ENCODE assay signal across 17 cellular contexts in the genomic region with DNA sequence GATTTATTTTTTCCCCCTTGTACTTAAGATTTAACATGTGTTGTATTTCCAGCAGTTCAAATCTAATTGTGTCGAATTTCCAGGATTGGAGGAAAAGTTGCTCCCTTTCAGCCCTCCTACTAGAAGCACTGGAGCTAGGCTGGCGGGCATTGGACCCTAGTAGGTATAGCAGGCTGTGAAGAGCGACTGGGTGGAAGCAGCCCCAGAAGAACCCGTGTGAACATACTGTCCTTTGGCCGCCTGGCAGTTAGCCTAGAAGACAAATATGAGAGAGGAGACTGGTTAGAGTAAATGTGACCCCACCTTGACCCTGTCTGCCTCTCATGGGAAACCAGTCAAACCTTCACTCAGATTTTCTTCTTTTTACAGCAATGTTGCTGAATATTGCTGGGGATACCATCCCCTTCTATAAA. TPM values are rescaled to one million over a fixed set of nuclear protein-coding genes. Genes with fewer than 3 reads are reported as not detected.
DNase-seq lines count a peak whose midpoint lies in the region; ATAC-seq and TF ChIP-seq lines count a peak whose summit lies in the region.
"Had no signal": no experiment of that assay in that cellular context is flagged by ENCODE, and none has a peak within 500 bp of the region (broad histone marks: within the 10 kb centered on the region; RNA-seq: fewer than 3 reads in every experiment).

No MANE protein-coding gene starts in this region.

- H3K27ac Mint-ChIP-seq in T-cell, result no peak overlapping the region
- H3K27ac Mint-ChIP-seq: CD4-positive, alpha-beta T cell; GM23338 had no signal

- H3K27me3 ChIP-seq in right cardiac atrium (ENCODE audit: control insufficient read depth, insufficient read depth) (no peaks in the 10 kb centered on the region), lower lobe of right lung (ENCODE audit: low read depth) (no peaks in the 10 kb centered on the region), upper lobe of right lung (no peaks in the 10 kb centered on the region)

- peaks cover 32 to 58% (median 43%) of the 10 kb centered on the region in 3 donors for H3K9me3 Mint-ChIP-seq in T-cell
- H3K9me3 Mint-ChIP-seq: GM23338 had no signal

- DNase-seq in right cardiac atrium (peak in 2 of 3 donors; percentile 14 to 40), Right ventricle myocardium superior (no peak), choroid plexus epithelial cell (ENCODE audit: low read depth) (peak; percentile 86), lower lobe of right lung (peak; percentile 44), upper lobe of right lung (no peak), C1 segment of cervical spinal cord (lab: John Stamatoyannopoulos, UW) (no peak), T-cell (no peak), HEK293T (ENCODE audit: extremely low spot score) (no peak)
- DNase-seq: ACHN; Calu3; CD4-positive, alpha-beta T cell; DND-41; IMR-90; Kasumi-1; NCI-H187 treated with DMSO at 0.1 percent for 48 hours; NCI-H510A had no signal

- no peaks in the 10 kb centered on the region for H3K4me1 Mint-ChIP-seq in T-cell

- no peak overlapping the region for H3K27ac ChIP-seq in right cardiac atrium (ENCODE audit: low read length)
- no peak overlapping the region for H3K27ac ChIP-seq in lower lobe of right lung
- H3K27ac ChIP-seq in upper lobe of right lung, result no peak overlapping the region

- no peak overlapping the region for H3K4me3 Mint-ChIP-seq in T-cell
- H3K4me3 Mint-ChIP-seq: CD4-positive, alpha-beta T cell; GM23338 had no signal

- H3K27me3 Mint-ChIP-seq in T-cell, result no peaks in the 10 kb centered on the region

- no peaks in the 10 kb centered on the region for H3K4me1 ChIP-seq in right cardiac atrium (ENCODE audit: control insufficient read depth, insufficient read depth, low read length)
- H3K4me1 ChIP-seq in lower lobe of right lung, result no peaks in the 10 kb centered on the region
- no peaks in the 10 kb centered on the region for H3K4me1 ChIP-seq in upper lobe of right lung

- WGBS in right cardiac atrium, result 72% methylated on average over 5 of the region's 5 CpGs

- H3K9me3 ChIP-seq in right cardiac atrium (ENCODE audit: control insufficient read depth, low read length) (no peaks in the 10 kb centered on the region), lower lobe of right lung (peaks cover 22% of the 10 kb centered on the region), upper lobe of right lung (no peaks in the 10 kb centered on the region)

- CTCF ChIA-PET in T-cell (lab: Charles Lee) (no interaction called here), HEK293T (lab: Yijun Ruan, JAX) (no interaction called here)

- TF ChIP-seq CTCF in choroid plexus epithelial cell (conservative IDR thresholded peaks at IDR 0.05; ENCODE audit: low read depth, low read length) (no peak), lower lobe of right lung (IDR thresholded peaks at IDR 0.05) (no peak), upper lobe of right lung (IDR thresholded peaks at IDR 0.05) (no peak)

- H3K36me3 Mint-ChIP-seq in T-cell, result peaks cover 17% of the 10 kb centered on the region

- H3K36me3 ChIP-seq in lower lobe of right lung, result no peaks in the 10 kb centered on the region
- H3K36me3 ChIP-seq in upper lobe of right lung, result no peaks in the 10 kb centered on the region

- H3K4me3 ChIP-seq in right cardiac atrium (ENCODE audit: low read length) (no peak overlapping the region), choroid plexus epithelial cell (ENCODE audit: low read depth, low read length) (no peak overlapping the region), lower lobe of right lung (no peak overlapping the region), upper lobe of right lung (no peak overlapping the region)
- H3K4me3 ChIP-seq: GM23338 had no signal

- POLR2A ChIA-PET in T-cell (lab: Charles Lee) (no interaction called here), HEK293T (lab: Yijun Ruan, JAX) (interaction anchor here (1.7 kb wide), 1 partner anchor 23 kb away, joined by 4 read pairs; a partner anchor contains a TSS)

- intact Hi-C loops in right cardiac atrium (cut with DNase I), result no loop called here
- intact Hi-C loops in Right ventricle myocardium superior (cut with DNase I), result no loop called here
- intact Hi-C loops in lower lobe of right lung (cut with DNase I), result no loop called here
- intact Hi-C loops in upper lobe of right lung (cut with DNase I), result no loop called here

- ATAC-seq in right cardiac atrium, result peak; percentile 29 to 33
- no peak for ATAC-seq in Right ventricle myocardium superior (ENCODE audit: poor library complexity)
- peak; percentile 27 to 54 for ATAC-seq in lower lobe of right lung
- ATAC-seq in upper lobe of right lung, result peak; percentile 72
- ATAC-seq in T-cell (replicated peaks in 1 of 4), result no peak
- ATAC-seq: GM23338 had no signal

TF ChIP-seq in HEK293T, 16 proteins besides CTCF, POLR2A, EP300 and RAD21:
- TF ChIP-seq CTBP1 (IDR thresholded peaks at IDR 0.05; ENCODE audit: borderline replicate concordance) (no peak), FOXK2 (IDR thresholded peaks at IDR 0.05) (no peak), SP1 (IDR thresholded peaks at IDR 0.05) (no peak), NFRKB (IDR thresholded peaks at IDR 0.05) (no peak), FOXA1 (IDR thresholded peaks at IDR 0.05) (no peak), ARNT (IDR thresholded peaks at IDR 0.05) (no peak)
- TF ChIP-seq, protein P1, sequence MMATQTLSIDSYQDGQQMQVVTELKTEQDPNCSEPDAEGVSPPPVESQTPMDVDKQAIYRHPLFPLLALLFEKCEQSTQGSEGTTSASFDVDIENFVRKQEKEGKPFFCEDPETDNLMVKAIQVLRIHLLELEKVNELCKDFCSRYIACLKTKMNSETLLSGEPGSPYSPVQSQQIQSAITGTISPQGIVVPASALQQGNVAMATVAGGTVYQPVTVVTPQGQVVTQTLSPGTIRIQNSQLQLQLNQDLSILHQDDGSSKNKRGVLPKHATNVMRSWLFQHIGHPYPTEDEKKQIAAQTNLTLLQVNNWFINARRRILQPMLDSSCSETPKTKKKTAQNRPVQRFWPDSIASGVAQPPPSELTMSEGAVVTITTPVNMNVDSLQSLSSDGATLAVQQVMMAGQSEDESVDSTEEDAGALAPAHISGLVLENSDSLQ (IDR thresholded peaks at IDR 0.05), result no peak

RNA-seq across cellular contexts. Expression of a gene that starts 13.9 kb away (rescaled TPM):
- 1 to 10 TPM in 1 of 4 donors, under 1 TPM in 3; 0.40 to 1.8 (median 0.55) TPM for total RNA-seq in right cardiac atrium
- polyA plus RNA-seq in right cardiac atrium, result 0.91 TPM
- 0.56 TPM for total RNA-seq in Right ventricle myocardium superior
- 0.38 TPM for total RNA-seq in lower lobe of right lung
- total RNA-seq in upper lobe of right lung, result not detected
- total RNA-seq in T-cell, result 1 to 10 TPM in 3 of 5 donors, not detected in 2; 1.3 to 2.1 (median 1.6) TPM
- total RNA-seq: CD4-positive, alpha-beta T cell; GM23338; IMR-90 had no signal
- polyA plus RNA-seq: GM23338, IMR-90 had no signal

RNA-seq across cellular contexts. Expression of a gene that starts 23.0 kb away (rescaled TPM):
- total RNA-seq in right cardiac atrium, result 10 to 100 TPM; 25.5 to 38.3 (median 32.3) TPM
- polyA plus RNA-seq in right cardiac atrium, result 17.9 TPM
- total RNA-seq in Right ventricle myocardium superior, result 14.6 TPM
- total RNA-seq in lower lobe of right lung, result 20.7 TPM
- total RNA-seq in upper lobe of right lung, result 21.9 TPM
- 10 to 100 TPM in 4 of 5 donors, 1 to 10 TPM in 1; 9.2 to 17.4 (median 16.6) TPM for total RNA-seq in T-cell

RNA-seq across cellular contexts. Expression of a gene that starts 23.2 kb away (rescaled TPM):
- 10 to 100 TPM; 16.0 to 19.2 (median 18.2) TPM for total RNA-seq in right cardiac atrium
- 20.7 TPM for polyA plus RNA-seq in right cardiac atrium
- total RNA-seq in Right ventricle myocardium superior, result 16.5 TPM
- 10.9 TPM for total RNA-seq in lower lobe of right lung
- 9.8 TPM for total RNA-seq in upper lobe of right lung
- 10 to 100 TPM in 3 of 5 donors, 1 to 10 TPM in 2; 7.4 to 16.7 (median 16.3) TPM for total RNA-seq in T-cell

RNA-seq across cellular contexts. Expression of a gene that starts 36.9 kb away (rescaled TPM):
- total RNA-seq in right cardiac atrium (under 1 TPM in 3 of 4 donors, not detected in 1; 0.08 to 0.24 (median 0.14) TPM), Right ventricle myocardium superior (0.08 TPM), lower lobe of right lung (not detected), upper lobe of right lung (1.0 TPM), T-cell (under 1 TPM in 3 of 5 donors, not detected in 2; 0.13 to 0.36 (median 0.35) TPM)
- 0.11 TPM for polyA plus RNA-seq in right cardiac atrium
- total RNA-seq: CD4-positive, alpha-beta T cell; IMR-90 had no signal
- polyA plus RNA-seq: IMR-90 had no signal

Comparison
In these comparisons a context has a peak if more than half of its experiments do, and no peak if none do; other contexts are left out.
1. ATAC-seq: peak in right cardiac atrium (2 of 2), lower lobe of right lung (2 of 2) and upper lobe of right lung (single experiment); none in Right ventricle myocardium superior (single experiment) and T-cell (0 of 4).
2. DNase-seq: peak in right cardiac atrium (2 of 3), choroid plexus epithelial cell (single experiment) and lower lobe of right lung (single experiment); none in Right ventricle myocardium superior (single experiment), upper lobe of right lung (single experiment), C1 segment of cervical spinal cord (0 of 14), T-cell (0 of 34) and HEK293T (single experiment).